Comparison of ENCODE assay signal across 9 cellular contexts in the genomic region with DNA sequence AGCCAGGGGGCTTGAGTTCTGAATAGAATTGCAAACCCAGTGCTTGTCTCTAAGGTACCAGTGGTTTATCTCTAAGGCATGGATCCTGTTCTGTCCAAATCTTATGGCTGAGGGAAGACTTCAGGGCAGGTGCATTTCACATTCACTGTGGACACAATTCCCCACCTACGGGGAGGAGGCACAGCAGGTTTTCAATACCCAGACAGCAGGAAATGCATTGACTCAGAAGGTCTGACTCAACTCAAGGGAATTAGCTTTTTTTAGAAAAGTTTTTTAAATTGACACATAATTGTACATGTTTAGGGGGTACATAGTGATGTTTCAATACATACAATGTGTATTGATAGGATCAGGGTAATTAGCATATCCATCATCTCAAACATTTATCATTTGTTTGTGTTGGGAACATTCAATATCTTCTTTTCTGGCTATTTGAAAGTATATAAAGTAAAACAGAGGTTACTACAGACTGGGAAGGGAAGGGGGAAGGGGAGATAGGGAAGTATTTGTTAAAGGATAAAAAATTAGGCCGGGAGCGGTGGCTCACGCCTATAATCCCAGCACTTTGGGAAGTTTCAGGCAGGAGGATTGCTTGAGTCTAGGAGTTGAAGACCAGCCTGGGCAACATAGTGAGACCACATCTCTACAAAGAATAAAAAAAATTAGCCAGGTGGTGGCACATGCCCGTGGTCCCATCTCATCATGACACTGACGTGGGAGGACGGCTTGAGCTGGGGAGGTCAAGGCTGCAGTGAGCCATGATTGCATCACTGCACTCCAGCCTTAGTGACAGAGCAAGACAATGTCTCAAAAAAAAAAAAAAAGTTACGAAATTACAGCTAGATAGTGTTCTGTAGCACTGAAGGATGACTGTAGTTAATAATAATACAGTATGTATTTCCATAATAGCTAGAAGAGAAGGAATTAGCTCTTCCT. TPM values are rescaled to one million over a fixed set of nuclear protein-coding genes. Genes with fewer than 3 reads are reported as not detected.
A peak's percentile ranks its signal among the peaks of the same experiment; 100 is the strongest.
DNase-seq lines count a peak whose midpoint lies in the region; ATAC-seq and TF ChIP-seq lines count a peak whose summit lies in the region.
"Had no signal": no experiment of that assay in that cellular context is flagged by ENCODE, and none has a peak within 500 bp of the region (broad histone marks: within the 10 kb centered on the region; RNA-seq: fewer than 3 reads in every experiment).

No MANE protein-coding gene starts in this region.

- ATAC-seq in HG03135 (IDR thresholded peaks at IDR 0.05; ENCODE audit: unreplicated experiment) (no peak), HG02973 (IDR thresholded peaks at IDR 0.05; ENCODE audit: unreplicated experiment) (no peak)

- H3K27me3 ChIP-seq in MG63 = no peaks in the 10 kb centered on the region
- H3K27me3 ChIP-seq in neural progenitor cell = no peaks in the 10 kb centered on the region
- no peaks in the 10 kb centered on the region for H3K27me3 ChIP-seq in right atrium auricular region

- no peaks in the 10 kb centered on the region for H3K36me3 ChIP-seq in MG63
- H3K36me3 ChIP-seq in neural progenitor cell = no peaks in the 10 kb centered on the region
- no peaks in the 10 kb centered on the region for H3K36me3 ChIP-seq in right atrium auricular region

- H3K27me3 Mint-ChIP-seq in neural progenitor cell (ENCODE audit: insufficient read depth, low read depth) = no peaks in the 10 kb centered on the region

- H2AFZ ChIP-seq in neural progenitor cell (replicated peaks) = no peak overlapping the region

- H3K79me2 ChIP-seq in neural progenitor cell (ENCODE audit: low read depth) = no peaks in the 10 kb centered on the region

- H3K27ac ChIP-seq in neural progenitor cell = no peak overlapping the region
- H3K27ac ChIP-seq in right atrium auricular region = no peak overlapping the region

- no peak overlapping the region for H3K9ac ChIP-seq in neural progenitor cell

- peaks cover 5% of the 10 kb centered on the region for H3K4me1 ChIP-seq in neural progenitor cell
- no peaks in the 10 kb centered on the region for H3K4me1 ChIP-seq in right atrium auricular region

- H3K4me1 Mint-ChIP-seq in neural progenitor cell = peaks cover 24% of the 10 kb centered on the region

- H3K27ac Mint-ChIP-seq in neural progenitor cell = peak overlapping the region; percentile 21

- no peaks in the 10 kb centered on the region for H3F3A ChIP-seq in neural progenitor cell (ENCODE audit: low read depth)

- no peaks in the 10 kb centered on the region for H3K9me3 Mint-ChIP-seq in neural progenitor cell

- H3K4me3 ChIP-seq in MG63 (no peak overlapping the region), astrocyte of the cerebellum (ENCODE audit: low read depth, low read length) (no peak overlapping the region), neural progenitor cell (no peak overlapping the region), right atrium auricular region (no peak overlapping the region)

- H3K36me3 Mint-ChIP-seq in neural progenitor cell = no peaks in the 10 kb centered on the region

- H3K9me3 ChIP-seq in MG63 (no peaks in the 10 kb centered on the region; the same call in 1 of the 2 replicates), neural progenitor cell (ENCODE audit: low read depth) (no peaks in the 10 kb centered on the region), right atrium auricular region (no peaks in the 10 kb centered on the region)

- DNase-seq in GM03348 (ENCODE audit: low spot score) (peak; percentile 76), MG63 (peak; percentile 37), astrocyte of the cerebellum (ENCODE audit: low read depth) (peak; percentile 18), neural progenitor cell (ENCODE audit: low spot score) (no peak), right atrium auricular region (ENCODE audit: low spot score) (no peak), GDM1 (lab: John Stamatoyannopoulos, UW) (no peak)
- DNase-seq: occipital lobe had no signal

- in situ Hi-C loops in astrocyte of the cerebellum (cut with HindIII; ENCODE audit: low sequenced_read_pairs) = no loop called here

- H3K4me3 Mint-ChIP-seq in neural progenitor cell = no peak overlapping the region

- no peak overlapping the region for H3K4me2 ChIP-seq in neural progenitor cell

- no peaks in the 10 kb centered on the region for H4K20me1 ChIP-seq in neural progenitor cell (ENCODE audit: low read depth)

- TF ChIP-seq CTCF in astrocyte of the cerebellum (IDR thresholded peaks at IDR 0.05; ENCODE audit: low read depth, low read length, missing control alignments) (no peak), neural progenitor cell (IDR thresholded peaks at IDR 0.05) (no peak), right atrium auricular region (IDR thresholded peaks at IDR 0.05) (no peak)

RNA-seq across cellular contexts. Expression of a gene that starts 54.9 kb away (rescaled TPM):
- 0.53 TPM in 1 of 2 replicates, not detected in the other for total RNA-seq in MG63 (2014; rRNA removed; shearing (Covaris generic); ENCODE audit: low replicate concordance)
- total RNA-seq in neural progenitor cell (ENCODE audit: low replicate concordance) (3.6 and 7.9 TPM in 2 replicates), right atrium auricular region (1 to 10 TPM; 2.3 to 6.9 TPM)

Comparison
In these comparisons a context has a peak if more than half of its experiments do, and no peak if none do; other contexts are left out.
1. DNase-seq: peak in GM03348 (single experiment), MG63 (single experiment) and astrocyte of the cerebellum (single experiment); none in neural progenitor cell (single experiment), right atrium auricular region (single experiment) and GDM1 (single experiment).